ENCODE assay signal across 7 cellular contexts in the genomic region with DNA sequence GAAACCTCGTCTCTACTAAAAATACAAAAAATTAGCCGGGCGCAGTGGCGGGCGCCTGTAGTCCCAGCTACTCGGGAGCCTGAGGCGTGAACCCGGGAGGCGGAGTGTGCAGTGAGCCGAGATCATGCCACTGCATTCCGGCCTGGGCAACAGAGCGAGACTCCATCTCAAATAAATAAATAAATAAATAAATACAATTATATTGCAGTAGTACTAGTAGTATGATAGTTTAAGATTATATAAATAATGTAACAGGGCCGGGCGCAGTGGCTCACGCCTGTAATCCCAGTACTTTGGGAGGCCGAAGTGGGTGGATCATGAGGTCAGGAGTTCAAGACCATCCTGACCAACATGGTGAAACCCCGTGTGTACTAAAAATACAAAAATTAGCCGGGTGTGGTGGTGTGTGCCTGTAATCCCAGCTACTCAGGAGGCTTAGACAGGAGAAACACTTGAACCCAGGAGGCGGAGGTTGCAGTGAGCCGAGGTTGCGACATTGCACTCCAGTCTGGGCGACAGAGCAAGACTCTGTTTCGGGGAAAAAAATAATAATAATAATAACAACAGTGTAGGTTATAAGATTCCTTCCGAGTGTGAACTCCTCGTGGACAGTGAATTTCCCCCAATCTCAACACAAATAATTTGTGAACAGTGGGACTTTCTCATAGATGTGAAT. TPM values are rescaled to one million over a fixed set of nuclear protein-coding genes. Genes with fewer than 3 reads are reported as not detected.
DNase-seq lines count a peak whose midpoint lies in the region; TF ChIP-seq lines count a peak whose summit lies in the region.
"Not testable (repeated sequence)": the region's sequence is repeated elsewhere in the genome, so short reads cannot be mapped to it uniquely, and the experiment has no call there.

No MANE protein-coding gene starts in this region.

- not testable (repeated sequence) for H2BK12ac ChIP-seq in neuronal stem cell (ENCODE audit: low read length)

- TF ChIP-seq CTCF in Caco-2 (IDR thresholded peaks at IDR 0.05; ENCODE audit: insufficient read depth in 1 of 2, low read depth in 1 of 2, low read length in 1 of 2, severe bottlenecking in 1 of 2, unreplicated experiment in 1 of 2); Loucy (conservative IDR thresholded peaks at IDR 0.05; ENCODE audit: low read length); SK-N-SH (IDR thresholded peaks at IDR 0.05): not testable (repeated sequence)

- not testable (repeated sequence) for H3K27ac Mint-ChIP-seq in Caco-2 (ENCODE audit: unreplicated experiment)

- not testable (repeated sequence) for H3K18ac ChIP-seq in neuronal stem cell (ENCODE audit: low read length)

- TF ChIP-seq RAD21 in SK-N-SH (IDR thresholded peaks at IDR 0.05; ENCODE audit: low read length) = not testable (repeated sequence)

- not testable (repeated sequence) for H3K9me3 ChIP-seq in Caco-2; Loucy (ENCODE audit: insufficient read depth, low read depth, low read length); SK-N-SH; iPS-20b (ENCODE audit: insufficient read depth, low read depth, low read length); neuronal stem cell (replicated peaks in 1 of 2; ENCODE audit: control insufficient read depth in 2 of 2, insufficient read depth in 1 of 2, low read depth in 1 of 2, low read length in 2 of 2)

- not testable (repeated sequence) for H3K9me2 ChIP-seq in Loucy (replicated peaks; ENCODE audit: low read depth, low read length); SK-N-SH

- not testable (repeated sequence) for H3K9me3 Mint-ChIP-seq in Caco-2 (ENCODE audit: unreplicated experiment)

- H3K4me1 ChIP-seq in Caco-2; iPS-20b (ENCODE audit: insufficient read depth, low read length): not testable (repeated sequence)
- peaks cover 21% of the 10 kb centered on the region for H3K4me1 ChIP-seq in Loucy (ENCODE audit: insufficient read depth, low read length, poor library complexity, severe bottlenecking)
- H3K4me1 ChIP-seq in SK-N-SH (ENCODE audit: control insufficient read depth in 1 of 2, insufficient read depth in 2 of 2, low read depth in 1 of 2, low read length in 1 of 2) = peaks cover 13 to 29% of the 10 kb centered on the region in 2 experiments; a peak in 3 of 4 replicates
- H3K4me1 ChIP-seq in neuronal stem cell (ENCODE audit: control insufficient read depth in 2 of 2, insufficient read depth in 1 of 2, low read depth in 1 of 2, low read length in 2 of 2) = peaks cover 12 to 19% of the 10 kb centered on the region in 2 donors

- H3K4me3 ChIP-seq in Caco-2 (ENCODE audit: low read depth, low read length) (peak overlapping the region; percentile 74; the same call in 1 of the 2 replicates), Loucy (ENCODE audit: low read length, poor library complexity, severe bottlenecking) (peak overlapping the region; percentile 83), iPS-20b (ENCODE audit: low read length) (peak overlapping the region; percentile 96; the same call in 1 of the 2 replicates)
- not testable (repeated sequence) for H3K4me3 ChIP-seq in SK-N-SH (ENCODE audit: low read depth in 2 of 2, low read length in 1 of 2); neuronal stem cell (ENCODE audit: low read length in 2 of 2)

- CTCF ChIA-PET in Caco-2 (lab: Charles Lee) (interaction anchor here (1.1 kb wide), 1 partner anchor 13 kb away, joined by 5 read pairs; no protein-coding TSS in a partner anchor), SK-N-SH (lab: Yijun Ruan, JAX) (interaction anchor here (0.9 kb wide), 1 partner anchor 12 kb away, joined by 3 read pairs; no protein-coding TSS in a partner anchor)

- not testable (repeated sequence) for H3F3A ChIP-seq in Loucy (ENCODE audit: low read depth); SK-N-SH (replicated peaks; ENCODE audit: insufficient read depth)

- not testable (repeated sequence) for H3K23ac ChIP-seq in neuronal stem cell (ENCODE audit: low read depth, low read length, poor library complexity)

- H4K20me1 ChIP-seq in Loucy (ENCODE audit: insufficient read depth, low read length, poor library complexity, severe bottlenecking); SK-N-SH (ENCODE audit: insufficient read depth): not testable (repeated sequence)

- not testable (repeated sequence) for H3K36me3 ChIP-seq in Caco-2 (ENCODE audit: control insufficient read depth, insufficient read depth, low read length); Loucy (ENCODE audit: insufficient read depth, low read length); SK-N-SH (replicated peaks in 1 of 2; ENCODE audit: control insufficient read depth in 1 of 2, insufficient read depth in 2 of 2, low read length in 1 of 2); iPS-20b (ENCODE audit: insufficient read depth, low read depth, low read length); neuronal stem cell (replicated peaks in 1 of 2; ENCODE audit: control insufficient read depth in 2 of 2, insufficient read depth in 2 of 2, low read length in 2 of 2)

- POLR2A ChIA-PET in Caco-2 (lab: Charles Lee) = interaction anchor here (0.6 to 1.4 kb wide), 4 partner anchors 11 to 191 kb away, joined by 3 to 4 read pairs (median 4); partner anchors contain the start of genes ERF and ZNF574
- POLR2A ChIA-PET in SK-N-SH (lab: Yijun Ruan, JAX) = not testable (repeated sequence)

- H3K4me2 ChIP-seq in Loucy (ENCODE audit: low read depth, low read length, poor library complexity, severe bottlenecking) (peak overlapping the region; percentile 80), SK-N-SH (peak overlapping the region; percentile 84)
- H3K4me2 ChIP-seq in neuronal stem cell (ENCODE audit: insufficient read depth, low read length, poor library complexity, severe bottlenecking) = not testable (repeated sequence)

- not testable (repeated sequence) for H3K4ac ChIP-seq in neuronal stem cell (ENCODE audit: low read length)

- H3K27me3 Mint-ChIP-seq in Caco-2 (ENCODE audit: insufficient read depth, unreplicated experiment) = not testable (repeated sequence)

- H3K79me1 ChIP-seq in neuronal stem cell (ENCODE audit: low read depth, low read length) = not testable (repeated sequence)

- WGBS in SK-N-SH (ENCODE audit: low lambda C conversion rate) = 96% methylated on average over 25 of the region's 25 CpGs
- WGBS in neuronal stem cell (ENCODE audit: extremely low coverage in 2 of 2, insufficient read length in 2 of 2, insufficient replicate concordance in 1 of 2), 2 donors = no CpG with 5 or more reads among the region's 25 CpGs

- intact Hi-C loops in Caco-2 (cut with micrococcal nuclease; ENCODE audit: unreplicated experiment) = not testable (repeated sequence)

- H3K27ac ChIP-seq in SK-N-SH (ENCODE audit: low read depth in 2 of 2, low read length in 1 of 2) (peak overlapping the region in 1 of 2 experiments; percentile 92; a peak in 3 of 4 replicates), cingulate gyrus (ENCODE audit: low read depth, low read length) (peak overlapping the region; percentile 99), substantia nigra (ENCODE audit: low read depth, low read length, poor library complexity, severe bottlenecking) (peak overlapping the region; percentile 100)
- H3K27ac ChIP-seq in iPS-20b (ENCODE audit: low read length); neuronal stem cell (replicated peaks; ENCODE audit: low read length): not testable (repeated sequence)

- H3K9ac ChIP-seq in Loucy (ENCODE audit: low read depth, low read length, poor library complexity, severe bottlenecking) (peak overlapping the region; percentile 89), iPS-20b (ENCODE audit: low read depth, low read length) (peak overlapping the region; percentile 99; the same call in 1 of the 2 replicates)
- H3K9ac ChIP-seq in SK-N-SH; neuronal stem cell (ENCODE audit: low read depth, low read length, poor library complexity): not testable (repeated sequence)

- not testable (repeated sequence) for H4K8ac ChIP-seq in neuronal stem cell (ENCODE audit: low read depth, low read length)

- not testable (repeated sequence) for H3K4me3 Mint-ChIP-seq in Caco-2 (ENCODE audit: unreplicated experiment)

- not testable (repeated sequence) for H3K4me1 Mint-ChIP-seq in Caco-2 (ENCODE audit: low read depth, unreplicated experiment)

- H2AFZ ChIP-seq in Loucy (ENCODE audit: low read length) (peak overlapping the region; percentile 96), SK-N-SH (ENCODE audit: low read depth) (0 out of 2 replicates have a peak overlapping the region, but pooled peaks have one; percentile 66), neuronal stem cell (ENCODE audit: low read length) (peak overlapping the region; percentile 87)

- TF ChIP-seq EP300 in SK-N-SH (IDR thresholded peaks at IDR 0.05; ENCODE audit: borderline replicate concordance in 1 of 2, low read depth in 1 of 2, low read length in 1 of 2) = not testable (repeated sequence)

- H3K27me3 ChIP-seq in Caco-2 (replicated peaks; ENCODE audit: control insufficient read depth, insufficient read depth, low read length); Loucy (ENCODE audit: insufficient read depth, low read length, poor library complexity, severe bottlenecking); SK-N-SH (ENCODE audit: insufficient read depth); iPS-20b (ENCODE audit: insufficient read depth, low read length); neuronal stem cell (ENCODE audit: control insufficient read depth in 3 of 3, insufficient read depth in 3 of 3, low read depth in 1 of 3, low read length in 3 of 3): not testable (repeated sequence)

- not testable (repeated sequence) for H2BK15ac ChIP-seq in neuronal stem cell (ENCODE audit: low read length)

- H2BK120ac ChIP-seq in neuronal stem cell (ENCODE audit: low read depth, low read length) = not testable (repeated sequence)

- not testable (repeated sequence) for H3K14ac ChIP-seq in neuronal stem cell (ENCODE audit: low read length)

- H3K36me3 Mint-ChIP-seq in Caco-2 (ENCODE audit: insufficient read depth, unreplicated experiment) = not testable (repeated sequence)

- not testable (repeated sequence) for BruUV-seq in Caco-2 (replicated peaks; lab: Mats Ljungman, UMichigan)

- DNase-seq in Caco-2; SK-N-SH; neuronal stem cell (ENCODE audit: low spot score); substantia nigra (lab: John Stamatoyannopoulos, UW): not testable (repeated sequence)

- H4K91ac ChIP-seq in neuronal stem cell (ENCODE audit: low read depth, low read length, poor library complexity) = not testable (repeated sequence)

- not testable (repeated sequence) for H2BK5ac ChIP-seq in neuronal stem cell (ENCODE audit: low read length)

- H3K79me2 ChIP-seq in Loucy (ENCODE audit: insufficient read depth, low read length) = peaks cover 26% of the 10 kb centered on the region
- H3K79me2 ChIP-seq in SK-N-SH (ENCODE audit: insufficient read depth) = peaks cover 27% of the 10 kb centered on the region

- not testable (repeated sequence) for H2AK5ac ChIP-seq in neuronal stem cell (ENCODE audit: low read depth, low read length)

RNA-seq across cellular contexts. Expression of gene CIC, which starts 2.0 kb away (rescaled TPM):
- total RNA-seq in Caco-2 (2022) = 44.8 and 47.8 TPM in 2 replicates
- polyA plus RNA-seq in SK-N-SH (2012; rRNA removed) = 8.6 and 16.9 TPM in 2 replicates
- 7.7 and 12.5 TPM in 2 replicates for polyA plus RNA-seq in SK-N-SH (2012; cell fraction: cytosol; rRNA removed)
- 67.2 and 121 TPM in 2 replicates for polyA plus RNA-seq in SK-N-SH (2012; cell fraction: nucleus; rRNA removed)
- polyA plus RNA-seq in neuronal stem cell (2013, experiment 1 of 2) = 38.5 TPM
- 37.8 TPM for polyA plus RNA-seq in neuronal stem cell (2013, experiment 2 of 2)

RNA-seq across cellular contexts. Expression of gene ERF, which starts 12.1 kb away (rescaled TPM):
- 134 and 149 TPM in 2 replicates for total RNA-seq in Caco-2 (2022)
- 89.6 and 94.5 TPM in 2 replicates for polyA plus RNA-seq in SK-N-SH (2012; rRNA removed)
- 38.5 and 54.1 TPM in 2 replicates for polyA plus RNA-seq in SK-N-SH (2012; cell fraction: cytosol; rRNA removed)
- 101 and 184 TPM in 2 replicates for polyA plus RNA-seq in SK-N-SH (2012; cell fraction: nucleus; rRNA removed)
- 77.7 TPM for polyA plus RNA-seq in neuronal stem cell (2013, experiment 1 of 2)
- 78.0 TPM for polyA plus RNA-seq in neuronal stem cell (2013, experiment 2 of 2)

RNA-seq across cellular contexts. Expression of gene GSK3A, which starts 24.7 kb away (rescaled TPM):
- total RNA-seq in Caco-2 (2022) = 59.6 and 60.2 TPM in 2 replicates
- polyA plus RNA-seq in SK-N-SH (2012; rRNA removed) = 42.1 and 47.2 TPM in 2 replicates
- polyA plus RNA-seq in SK-N-SH (2012; cell fraction: cytosol; rRNA removed) = 26.1 and 35.6 TPM in 2 replicates
- 27.6 and 44.6 TPM in 2 replicates for polyA plus RNA-seq in SK-N-SH (2012; cell fraction: nucleus; rRNA removed)
- 67.3 TPM for polyA plus RNA-seq in neuronal stem cell (2013, experiment 1 of 2)
- polyA plus RNA-seq in neuronal stem cell (2013, experiment 2 of 2) = 64.6 TPM

RNA-seq across cellular contexts. Expression of gene PRR19, which starts 34.9 kb away (rescaled TPM):
- total RNA-seq in Caco-2 (2022) = 2.8 and 2.9 TPM in 2 replicates
- 1.3 TPM in 2 replicates for polyA plus RNA-seq in SK-N-SH (2012; rRNA removed)
- polyA plus RNA-seq in SK-N-SH (2012; cell fraction: cytosol; rRNA removed) = 0.40 and 0.87 TPM in 2 replicates
- 1.3 and 1.7 TPM in 2 replicates for polyA plus RNA-seq in SK-N-SH (2012; cell fraction: nucleus; rRNA removed)
- 2.2 TPM for polyA plus RNA-seq in neuronal stem cell (2013, experiment 1 of 2)
- 2.0 TPM for polyA plus RNA-seq in neuronal stem cell (2013, experiment 2 of 2)

RNA-seq across cellular contexts. Expression of gene PAFAH1B3, which starts 35.4 kb away (rescaled TPM):
- 94.0 and 103 TPM in 2 replicates for total RNA-seq in Caco-2 (2022)
- polyA plus RNA-seq in SK-N-SH (2012; rRNA removed) = 105 and 160 TPM in 2 replicates
- polyA plus RNA-seq in SK-N-SH (2012; cell fraction: cytosol; rRNA removed) = 71.5 and 102 TPM in 2 replicates
- polyA plus RNA-seq in SK-N-SH (2012; cell fraction: nucleus; rRNA removed) = 82.6 and 91.4 TPM in 2 replicates
- 134 TPM for polyA plus RNA-seq in neuronal stem cell (2013, experiment 1 of 2)
- polyA plus RNA-seq in neuronal stem cell (2013, experiment 2 of 2) = 128 TPM
